Comparison of ENCODE assay signal across 8 cellular contexts in genomic region chr17:51298508-51299371, GRCh38. TPM values are rescaled to one million over a fixed set of nuclear protein-coding genes. Genes with fewer than 3 reads are reported as not detected.
A peak's percentile ranks its signal among the peaks of the same experiment; 100 is the strongest.
DNase-seq lines count a peak whose midpoint lies in the region; ATAC-seq and TF ChIP-seq lines count a peak whose summit lies in the region.

No MANE protein-coding gene starts in this region.

- TF ChIP-seq CTCF in RWPE1 (conservative IDR thresholded peaks at IDR 0.05; ENCODE audit: low read depth), result peak; percentile 80
- peak; percentile 65 for TF ChIP-seq CTCF in parathyroid adenoma (IDR thresholded peaks at IDR 0.05)
- TF ChIP-seq CTCF in lower leg skin (IDR thresholded peaks at IDR 0.05), result no peak

- no peaks in the 10 kb centered on the region for H3K27me3 ChIP-seq in parathyroid adenoma (ENCODE audit: control insufficient read depth, insufficient read depth, low read length)

- CTCF ChIA-PET in RWPE1 (lab: Yijun Ruan, JAX), result interaction anchor here (0.5 to 1.8 kb wide), 11 partner anchors 9 to 334 kb away, joined by 3 to 16 read pairs (median 3); no protein-coding TSS in a partner anchor

- H3K4me3 ChIP-seq in parathyroid adenoma (ENCODE audit: low read depth, low read length) (no peak overlapping the region), lower leg skin (ENCODE audit: low read depth, poor library complexity, severe bottlenecking) (no peak overlapping the region)

- no peaks in the 10 kb centered on the region for H3K79me2 ChIP-seq in parathyroid adenoma

- H3K9ac ChIP-seq in parathyroid adenoma, result no peak overlapping the region

- TF ChIP-seq POLR2A in lower leg skin (IDR thresholded peaks at IDR 0.05), result no peak

- intact Hi-C loops in lower leg skin (cut with DNase I; ENCODE audit: low total_unique reads), result no loop called here

- 62 to 71% methylated on average over 10 of the region's 10 CpGs for WGBS in lower leg skin, 2 donors

- in situ Hi-C loops in KBM-7 (cut with MboI; ENCODE audit: low pct_unique_long_range_greater_than_20kb, low sequenced_read_pairs), result no loop called here

- H3K27ac ChIP-seq in RWPE1, result no peak overlapping the region
- H3K27ac ChIP-seq in parathyroid adenoma, result no peak overlapping the region

- no peaks in the 10 kb centered on the region for H3K9me3 ChIP-seq in parathyroid adenoma (ENCODE audit: control insufficient read depth, low read length)

- no peaks in the 10 kb centered on the region for H3K36me3 ChIP-seq in parathyroid adenoma (ENCODE audit: control insufficient read depth, insufficient read depth, low read length)

- POLR2A ChIA-PET in RWPE1 (lab: Yijun Ruan, JAX; ENCODE audit: low non-redundant PET), result no interaction called here

- ATAC-seq in GM21737 (IDR thresholded peaks at IDR 0.05; ENCODE audit: unreplicated experiment), result no peak

- H2AFZ ChIP-seq in parathyroid adenoma, result no peak overlapping the region

- DNase-seq in EH (ENCODE audit: low read depth), result peak; percentile 53
- DNase-seq in KBM-7, result peak; percentile 45
- peak; percentile 31 for DNase-seq in RWPE1 (ENCODE audit: low spot score)
- peak; percentile 44 for DNase-seq in fibroblast of gingiva (ENCODE audit: low read depth)
- no peak for DNase-seq in stimulated activated CD4-positive, alpha-beta T cell treated with anti-CD3 and anti-CD28 coated beads, Interleukin-4, amount 100 ng/mL, for 4 hours
- no peak for DNase-seq in lower leg skin (ENCODE audit: low spot score in 2 of 2)

- H3K4me2 ChIP-seq in parathyroid adenoma (ENCODE audit: low read length), result no peak overlapping the region

- H3K4me1 ChIP-seq in parathyroid adenoma, result no peaks in the 10 kb centered on the region

RNA-seq across cellular contexts. Expression of gene UTP18, which starts 38.4 kb away (rescaled TPM):
- 10 to 100 TPM; 30.4 to 55.2 (median 41.6) TPM for total RNA-seq in lower leg skin

RNA-seq across cellular contexts. Expression of gene MBTD1, which starts 38.9 kb away (rescaled TPM):
- 10 to 100 TPM; 20.9 to 26.7 (median 24.0) TPM for total RNA-seq in lower leg skin

Comparison
In these comparisons a context has a peak if more than half of its experiments do, and no peak if none do; other contexts are left out.
1. DNase-seq: peak in EH (single experiment), KBM-7 (single experiment), RWPE1 (single experiment) and fibroblast of gingiva (single experiment); none in stimulated activated CD4-positive, alpha-beta T cell treated with anti-CD3 and anti-CD28 coated beads, Interleukin-4, amount 100 ng/mL, for 4 hours (0 of 2) and lower leg skin (0 of 2).
2. CTCF ChIP-seq: peak in RWPE1 (single experiment) and parathyroid adenoma (single experiment); none in lower leg skin (0 of 3).